12 cellular contexts compared by ENCODE assay signal in the genomic region with DNA sequence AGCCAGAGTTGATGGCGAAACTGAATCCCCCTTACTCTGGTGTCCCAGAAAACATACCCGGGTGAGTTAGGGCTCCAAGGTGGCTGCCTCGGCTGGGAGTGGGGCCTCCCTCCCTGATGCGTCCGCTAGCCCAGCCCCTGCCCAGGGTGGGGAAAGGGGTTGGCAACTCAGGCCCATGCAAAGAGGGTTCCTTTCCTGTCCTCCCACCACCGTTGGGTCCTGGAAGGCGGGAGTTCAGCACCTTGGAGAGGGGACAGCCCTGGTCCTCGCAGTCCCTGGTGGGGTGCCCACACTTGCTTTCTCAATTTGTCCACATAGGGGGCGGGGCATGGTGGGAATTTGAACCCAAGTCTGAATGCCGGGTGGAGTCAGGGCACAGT. TPM values are rescaled to one million over a fixed set of nuclear protein-coding genes. Genes with fewer than 3 reads are reported as not detected.
DNase-seq lines count a peak whose midpoint lies in the region; ATAC-seq, FAIRE-seq and TF ChIP-seq lines count a peak whose summit lies in the region.
"Had no signal": no experiment of that assay in that cellular context is flagged by ENCODE, and none has a peak within 500 bp of the region (broad histone marks: within the 10 kb centered on the region; RNA-seq: fewer than 3 reads in every experiment).

No MANE protein-coding gene starts in this region.

- peaks cover 40% of the 10 kb centered on the region; the same call in 2 of the 3 replicates for H3K36me3 ChIP-seq in K562 (ENCODE audit: control insufficient read depth, insufficient read depth, low read length)

- H3K9ac ChIP-seq in K562 (ENCODE audit: insufficient read depth in 1 of 2, low read depth in 2 of 2, low read length in 2 of 2): peak overlapping the region in 1 of 2 experiments; percentile 76; a peak in 1 of 4 replicates

- in situ Hi-C loops in K562 (cut with MboI): no loop called here

- peak; percentile 54 for TF ChIP-seq POLR2A in K562 (conservative IDR thresholded peaks at IDR 0.05)

- CTCF ChIA-PET in K562 (lab: Yijun Ruan, JAX; ENCODE audit: low intra/inter-chr PET ratio): no interaction called here

- peak; percentile 76 for ATAC-seq in K562

- intact Hi-C loops in K562 (cut with micrococcal nuclease): no loop called here

- DNase-seq in Daoy (ENCODE audit: low read depth) (peak; percentile 25), HFFc6 (peak; percentile 15), K562 (ENCODE audit: extremely low read depth in 1 of 4, low spot score in 3 of 4) (peak; percentile 66 to 79 (median 75)), lung microvascular endothelial cell (ENCODE audit: low read depth in 2 of 2) (peak; percentile 23 to 31), NCI-H1694 treated with DMSO at 0.1 percent for 48 hours (lab: John Stamatoyannopoulos, UW) (no peak), NCI-H2107 (lab: John Stamatoyannopoulos, UW) (no peak), cerebellar cortex (ENCODE audit: low spot score) (no peak)
- DNase-seq: effector CD4-positive, alpha-beta T cell; NCI-H1436 had no signal

- TF ChIP-seq RAD21 in K562 (CRISPR knock-in tag; conservative IDR thresholded peaks at IDR 0.05 in 1 of 2, IDR thresholded peaks at IDR 0.05 in 1 of 2): no peak

- no peak overlapping the region for H2AFZ ChIP-seq in K562 (ENCODE audit: low read depth, low read length)

- TF ChIP-seq CTCF in HFFc6 (IDR thresholded peaks at IDR 0.05) (no peak), K562 (IDR thresholded peaks at IDR 0.05 in 2 of 3, conservative IDR thresholded peaks at IDR 0.05 in 1 of 3; ENCODE audit: insufficient read depth in 2 of 3, low read depth in 1 of 3, low read length in 3 of 3) (no peak)

- WGBS in K562 (ENCODE audit: insufficient coverage, low coverage, missing lambda C conversion rate): 47% methylated on average over 10 of the region's 10 CpGs

- no peaks in the 10 kb centered on the region for H3K9me3 ChIP-seq in K562 (replicated peaks; ENCODE audit: control insufficient read depth, insufficient read depth, low read depth, low read length)

- no peak overlapping the region for H3K27ac ChIP-seq in K562 (ENCODE audit: extremely low read depth, low read depth, low read length)
- H3K27ac ChIP-seq: SK-N-MC had no signal

- no peaks in the 10 kb centered on the region for H3K9me3 Mint-ChIP-seq in HFFc6

- peaks cover 4% of the 10 kb centered on the region for H3K9me1 ChIP-seq in K562 (ENCODE audit: control insufficient read depth, insufficient read depth, low read length)

- H3K27ac Mint-ChIP-seq in HFFc6: no peak overlapping the region

- H3K4me1 Mint-ChIP-seq in HFFc6 (ENCODE audit: low read depth): peaks cover 4% of the 10 kb centered on the region; the same call in 1 of the 2 replicates

- peaks cover 3 to 58% of the 10 kb centered on the region in 2 experiments; a peak in 3 of 5 replicates for H3K4me1 ChIP-seq in K562 (replicated peaks in 1 of 2; ENCODE audit: control insufficient read depth in 2 of 2, insufficient read depth in 2 of 2, low read length in 2 of 2)

- BruUV-seq in K562 (replicated peaks; lab: Mats Ljungman, UMichigan): no TSS peak

- peaks cover 10% of the 10 kb centered on the region for H3K36me3 Mint-ChIP-seq in HFFc6 (ENCODE audit: low read depth)

- no peak overlapping the region for H3K4me3 Mint-ChIP-seq in HFFc6

- FAIRE-seq in K562 (lab: Jason Lieb, UNC): peak; percentile 11
- FAIRE-seq: keratinocyte had no signal

- H3K4me2 ChIP-seq in K562 (ENCODE audit: insufficient read depth, low read length): no peak overlapping the region

- POLR2A ChIA-PET in K562 (lab: Yijun Ruan, JAX): interaction anchor here (0.5 kb wide), 1 partner anchor 602 kb away, joined by 3 read pairs; no protein-coding TSS in a partner anchor

- peaks cover 4% of the 10 kb centered on the region for H3K27me3 Mint-ChIP-seq in HFFc6 (ENCODE audit: insufficient read depth)

- no peak overlapping the region for H3K4me3 ChIP-seq in K562
- H3K4me3 ChIP-seq: SK-N-MC had no signal

- H3K79me2 ChIP-seq in K562 (ENCODE audit: control insufficient read depth, insufficient read depth, low read length): peaks cover 12% of the 10 kb centered on the region

- no peaks in the 10 kb centered on the region for H3K27me3 ChIP-seq in K562 (ENCODE audit: control insufficient read depth in 2 of 2, insufficient read depth in 2 of 2, low read length in 2 of 2)

- TF ChIP-seq EP300 in K562 (IDR thresholded peaks at IDR 0.05; ENCODE audit: low read length): no peak

- peaks cover 14% of the 10 kb centered on the region for H4K20me1 ChIP-seq in K562 (replicated peaks; ENCODE audit: control insufficient read depth, insufficient read depth, low read length)

RNA-seq across cellular contexts. Expression of gene SRM, which starts 6.1 kb away (rescaled TPM):
- total RNA-seq in Daoy (2014; rRNA removed; shearing (Covaris generic)): 26.6 and 40.4 TPM in 2 replicates
- total RNA-seq in HFFc6 (2021; fragmentation: NEBNext Ultra II Directional; extraction: Animal tissue kit (Norgen Biotek cat#: 25700)): 100 to 1,000 TPM; 262 to 308 (median 295) TPM
- 25.5 and 107 TPM in 2 replicates for total RNA-seq in K562 (2011; cell fraction: chromatin; rRNA removed; ENCODE audit: low replicate concordance)
- total RNA-seq in K562 (2011; cell fraction: nucleolus; rRNA removed): 109 and 122 TPM in 2 replicates
- 64.7 and 103 TPM in 2 replicates for total RNA-seq in K562 (2011; cell fraction: nucleoplasm; rRNA removed)
- total RNA-seq in K562 (2014; rRNA removed): 93.2 and 164 TPM in 2 replicates
- 36.1 and 40.4 TPM in 2 replicates for total RNA-seq in K562 (2014; rRNA removed; fragmentation: Illumina TruSeq; extraction: Trizol)
- total RNA-seq in K562 (2015; rRNA removed; fragmentation: Illumina TruSeq; extraction: Trizol): 82.5 and 95.0 TPM in 2 replicates
- 373 and 403 TPM in 2 replicates for total RNA-seq in K562 (2021)
- polyA plus RNA-seq in K562 (2011; rRNA removed): 51.5 and 53.4 TPM in 2 replicates
- polyA plus RNA-seq in K562 (2011; cell fraction: cytosol; rRNA removed): 100 and 208 TPM in 2 replicates
- 62.9 and 103 TPM in 2 replicates for polyA plus RNA-seq in K562 (2011; cell fraction: nucleus; rRNA removed)
- polyA plus RNA-seq in K562 (2012): 211 and 367 TPM in 2 replicates
- 296 and 340 TPM in 2 replicates for polyA plus RNA-seq in K562 (2014; fragmentation: Illumina TruSeq; extraction: Trizol)
- 10 to 100 TPM; 23.9 to 34.1 TPM for polyA plus RNA-seq in K562 (2014; fragmentation: Nextera tagmentation; extraction: Ambion mirVana)
- polyA plus RNA-seq in K562 (2014; rRNA removed): 143 and 176 TPM in 2 replicates
- polyA minus RNA-seq in K562 (2011; rRNA and poly(A)+ RNA removed): 55.4 and 73.9 TPM in 2 replicates
- 241 and 294 TPM in 2 replicates for polyA minus RNA-seq in K562 (2011; cell fraction: cytosol; rRNA and poly(A)+ RNA removed)
- 35.8 and 45.7 TPM in 2 replicates for polyA minus RNA-seq in K562 (2011; cell fraction: nucleus; rRNA and poly(A)+ RNA removed)
- total RNA-seq in lung microvascular endothelial cell: 5.7 and 8.7 TPM in 2 replicates

RNA-seq across cellular contexts. Expression of gene MASP2, which starts 6.7 kb away (rescaled TPM):
- not detected in 2 replicates for total RNA-seq in Daoy (2014; rRNA removed; shearing (Covaris generic))
- total RNA-seq in HFFc6 (2021; fragmentation: NEBNext Ultra II Directional; extraction: Animal tissue kit (Norgen Biotek cat#: 25700)): under 1 TPM in 1 of 6 experiments, not detected in 5; 0.12 TPM
- total RNA-seq in K562 (2011; cell fraction: chromatin; rRNA removed; ENCODE audit: low replicate concordance): 0.49 and 1.1 TPM in 2 replicates
- 0.33 and 0.39 TPM in 2 replicates for total RNA-seq in K562 (2011; cell fraction: nucleolus; rRNA removed)
- 0.37 and 0.38 TPM in 2 replicates for total RNA-seq in K562 (2011; cell fraction: nucleoplasm; rRNA removed)
- 0.08 TPM in 1 of 2 replicates, not detected in the other for total RNA-seq in K562 (2014; rRNA removed)
- 0.07 TPM in 1 of 2 replicates, not detected in the other for total RNA-seq in K562 (2014; rRNA removed; fragmentation: Illumina TruSeq; extraction: Trizol)
- not detected in 2 replicates for total RNA-seq in K562 (2015; rRNA removed; fragmentation: Illumina TruSeq; extraction: Trizol)
- total RNA-seq in K562 (2021): 0.09 and 0.27 TPM in 2 replicates
- 0.03 TPM in 1 of 2 replicates, not detected in the other for polyA plus RNA-seq in K562 (2011; rRNA removed)
- polyA plus RNA-seq in K562 (2011; cell fraction: cytosol; rRNA removed): 0.03 and 0.09 TPM in 2 replicates
- polyA plus RNA-seq in K562 (2011; cell fraction: nucleus; rRNA removed): 0.14 and 0.28 TPM in 2 replicates
- 0.76 and 1.9 TPM in 2 replicates for polyA plus RNA-seq in K562 (2012)
- not detected in 2 replicates for polyA plus RNA-seq in K562 (2014; fragmentation: Illumina TruSeq; extraction: Trizol)
- under 1 TPM; 0.01 to 0.06 TPM for polyA plus RNA-seq in K562 (2014; fragmentation: Nextera tagmentation; extraction: Ambion mirVana)
- 0.11 and 0.23 TPM in 2 replicates for polyA plus RNA-seq in K562 (2014; rRNA removed)
- polyA minus RNA-seq in K562 (2011; rRNA and poly(A)+ RNA removed): not detected in 2 replicates
- polyA minus RNA-seq in K562 (2011; cell fraction: cytosol; rRNA and poly(A)+ RNA removed): not detected in 2 replicates
- polyA minus RNA-seq in K562 (2011; cell fraction: nucleus; rRNA and poly(A)+ RNA removed): 0.11 and 0.13 TPM in 2 replicates
- not detected in 2 replicates for total RNA-seq in lung microvascular endothelial cell
- total RNA-seq: posterior vena cava had no signal

RNA-seq across cellular contexts. Expression of gene TARDBP, which starts 41.3 kb away (rescaled TPM):
- total RNA-seq in Daoy (2014; rRNA removed; shearing (Covaris generic)): 102 and 107 TPM in 2 replicates
- total RNA-seq in HFFc6 (2021; fragmentation: NEBNext Ultra II Directional; extraction: Animal tissue kit (Norgen Biotek cat#: 25700)): 100 to 1,000 TPM; 133 to 178 (median 171) TPM
- 242 and 417 TPM in 2 replicates for total RNA-seq in K562 (2011; cell fraction: chromatin; rRNA removed; ENCODE audit: low replicate concordance)
- total RNA-seq in K562 (2011; cell fraction: nucleolus; rRNA removed): 197 and 216 TPM in 2 replicates
- total RNA-seq in K562 (2011; cell fraction: nucleoplasm; rRNA removed): 336 and 397 TPM in 2 replicates
- 129 TPM in 2 replicates for total RNA-seq in K562 (2014; rRNA removed)
- total RNA-seq in K562 (2014; rRNA removed; fragmentation: Illumina TruSeq; extraction: Trizol): 176 and 198 TPM in 2 replicates
- total RNA-seq in K562 (2015; rRNA removed; fragmentation: Illumina TruSeq; extraction: Trizol): 206 and 220 TPM in 2 replicates
- 211 and 243 TPM in 2 replicates for total RNA-seq in K562 (2021)
- 220 and 244 TPM in 2 replicates for polyA plus RNA-seq in K562 (2011; rRNA removed)
- polyA plus RNA-seq in K562 (2011; cell fraction: cytosol; rRNA removed): 83.0 and 130 TPM in 2 replicates
- polyA plus RNA-seq in K562 (2011; cell fraction: nucleus; rRNA removed): 341 and 531 TPM in 2 replicates
- 176 and 348 TPM in 2 replicates for polyA plus RNA-seq in K562 (2012)
- 358 and 487 TPM in 2 replicates for polyA plus RNA-seq in K562 (2014; fragmentation: Illumina TruSeq; extraction: Trizol)
- 100 to 1,000 TPM; 122 to 285 TPM for polyA plus RNA-seq in K562 (2014; fragmentation: Nextera tagmentation; extraction: Ambion mirVana)
- 403 and 515 TPM in 2 replicates for polyA plus RNA-seq in K562 (2014; rRNA removed)
- 180 and 229 TPM in 2 replicates for polyA minus RNA-seq in K562 (2011; rRNA and poly(A)+ RNA removed)
- polyA minus RNA-seq in K562 (2011; cell fraction: cytosol; rRNA and poly(A)+ RNA removed): 96.8 and 129 TPM in 2 replicates
- polyA minus RNA-seq in K562 (2011; cell fraction: nucleus; rRNA and poly(A)+ RNA removed): 160 and 216 TPM in 2 replicates
- total RNA-seq in lung microvascular endothelial cell: 59.9 and 61.9 TPM in 2 replicates

RNA-seq across cellular contexts. Expression of gene EXOSC10, which starts 45.9 kb away (rescaled TPM):
- 69.1 and 71.2 TPM in 2 replicates for total RNA-seq in Daoy (2014; rRNA removed; shearing (Covaris generic))
- 10 to 100 TPM; 40.1 to 49.4 (median 47.5) TPM for total RNA-seq in HFFc6 (2021; fragmentation: NEBNext Ultra II Directional; extraction: Animal tissue kit (Norgen Biotek cat#: 25700))
- total RNA-seq in K562 (2011; cell fraction: chromatin; rRNA removed; ENCODE audit: low replicate concordance): 296 and 313 TPM in 2 replicates
- 135 and 164 TPM in 2 replicates for total RNA-seq in K562 (2011; cell fraction: nucleolus; rRNA removed)
- total RNA-seq in K562 (2011; cell fraction: nucleoplasm; rRNA removed): 188 and 208 TPM in 2 replicates
- 123 and 125 TPM in 2 replicates for total RNA-seq in K562 (2014; rRNA removed)
- 91.0 and 91.1 TPM in 2 replicates for total RNA-seq in K562 (2014; rRNA removed; fragmentation: Illumina TruSeq; extraction: Trizol)
- total RNA-seq in K562 (2015; rRNA removed; fragmentation: Illumina TruSeq; extraction: Trizol): 114 and 115 TPM in 2 replicates
- total RNA-seq in K562 (2021): 101 and 105 TPM in 2 replicates
- polyA plus RNA-seq in K562 (2011; rRNA removed): 93.8 and 94.1 TPM in 2 replicates
- polyA plus RNA-seq in K562 (2011; cell fraction: cytosol; rRNA removed): 72.7 and 82.6 TPM in 2 replicates
- 226 and 287 TPM in 2 replicates for polyA plus RNA-seq in K562 (2011; cell fraction: nucleus; rRNA removed)
- 75.0 and 77.2 TPM in 2 replicates for polyA plus RNA-seq in K562 (2012)
- polyA plus RNA-seq in K562 (2014; fragmentation: Illumina TruSeq; extraction: Trizol): 121 and 146 TPM in 2 replicates
- 10 to 100 TPM; 23.4 to 61.4 TPM for polyA plus RNA-seq in K562 (2014; fragmentation: Nextera tagmentation; extraction: Ambion mirVana)
- polyA plus RNA-seq in K562 (2014; rRNA removed): 130 and 150 TPM in 2 replicates
- polyA minus RNA-seq in K562 (2011; rRNA and poly(A)+ RNA removed): 128 and 135 TPM in 2 replicates
- 39.3 and 50.5 TPM in 2 replicates for polyA minus RNA-seq in K562 (2011; cell fraction: cytosol; rRNA and poly(A)+ RNA removed)
- polyA minus RNA-seq in K562 (2011; cell fraction: nucleus; rRNA and poly(A)+ RNA removed): 64.6 and 144 TPM in 2 replicates
- total RNA-seq in lung microvascular endothelial cell: 32.0 and 35.9 TPM in 2 replicates

Comparison
In these comparisons a context has a peak if more than half of its experiments do, and no peak if none do; other contexts are left out.
1. DNase-seq: peak in Daoy (single experiment), HFFc6 (single experiment), K562 (4 of 4) and lung microvascular endothelial cell (2 of 2); none in NCI-H1694 treated with DMSO at 0.1 percent for 48 hours (single experiment), NCI-H2107 (single experiment) and cerebellar cortex (single experiment).